Comparison of ENCODE assay signal across 8 cellular contexts in the genomic region with DNA sequence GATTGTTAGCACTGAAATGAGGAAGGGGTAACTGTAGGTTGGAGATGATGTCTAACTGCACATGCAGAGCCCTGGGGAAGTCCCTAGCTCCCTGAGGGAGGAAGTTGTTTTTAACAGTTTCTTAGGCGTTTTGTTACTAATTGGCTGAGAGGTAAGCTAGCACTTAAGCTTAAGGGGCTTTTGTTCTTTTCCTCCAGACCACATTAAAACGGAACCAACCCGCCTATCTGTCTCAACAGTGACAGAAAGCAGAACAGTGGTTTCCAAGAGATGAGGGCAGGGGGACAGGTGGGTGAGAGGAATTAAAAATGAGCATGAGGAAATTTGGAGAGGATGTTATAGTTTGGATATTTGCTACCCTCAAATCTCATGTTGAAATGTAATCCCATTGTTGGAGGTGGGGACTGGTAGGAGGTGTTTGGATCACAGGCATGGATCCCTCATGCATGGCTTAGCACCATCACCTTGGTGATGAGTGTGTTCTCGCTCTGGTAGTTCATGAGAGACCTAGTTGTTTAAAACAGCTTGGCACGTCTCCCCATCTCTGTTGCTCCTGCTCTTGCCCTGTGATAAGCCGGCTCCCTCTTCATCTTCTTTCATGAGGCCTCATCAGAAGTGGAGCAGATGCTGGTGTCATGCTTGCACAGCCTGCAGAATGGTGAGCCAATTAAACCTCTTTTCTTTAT.
DNase-seq lines count a peak whose midpoint lies in the region; ATAC-seq and TF ChIP-seq lines count a peak whose summit lies in the region.

No MANE protein-coding gene starts in this region.

- no peaks in the 10 kb centered on the region for H3K27me3 Mint-ChIP-seq in activated T-cell treated with anti-CD3 and anti-CD28 coated beads, Interleukin-2, amount 50 U/mL, for 24 hours
- no peaks in the 10 kb centered on the region for H3K27me3 Mint-ChIP-seq in nephron progenitor cell (ENCODE audit: low read depth, poor library complexity)

- H3K4me1 Mint-ChIP-seq in activated T-cell treated with anti-CD3 and anti-CD28 coated beads, Interleukin-2, amount 50 U/mL, for 24 hours (ENCODE audit: low read depth), result peaks cover 60% of the 10 kb centered on the region
- H3K4me1 Mint-ChIP-seq in nephron progenitor cell, result peaks cover 26% of the 10 kb centered on the region

- peak; percentile 6 for DNase-seq in activated CD4-positive, CD25-positive, alpha-beta regulatory T cell treated with anti-CD3 and anti-CD28 coated beads, Interleukin-2, amount 50 U/mL, for 16 hours (ENCODE audit: low read depth, low spot score)
- DNase-seq in activated CD4-positive, CD25-positive, alpha-beta regulatory T cell treated with anti-CD3 and anti-CD28 coated beads, Interleukin-2, amount 50 U/mL, for 72 hours, result no peak
- DNase-seq in NCI-H524 treated with DMSO at 0.1 percent for 48 hours (lab: John Stamatoyannopoulos, UW) (peak; percentile 87), nephron progenitor cell (no peak), HCEC 1CT (no peak), EL (no peak)
- DNase-seq in activated T-cell treated with anti-CD3 and anti-CD28 coated beads, Interleukin-2, amount 50 U/mL, for 24 hours, result peak; percentile 46

- peak; percentile 86 for ATAC-seq in HG03060 (IDR thresholded peaks at IDR 0.05; ENCODE audit: low read depth, unreplicated experiment)

- peak overlapping the region; percentile 96 for H3K27ac Mint-ChIP-seq in activated T-cell treated with anti-CD3 and anti-CD28 coated beads, Interleukin-2, amount 50 U/mL, for 24 hours
- peak overlapping the region; percentile 51 for H3K27ac Mint-ChIP-seq in nephron progenitor cell

- H3K36me3 Mint-ChIP-seq in activated T-cell treated with anti-CD3 and anti-CD28 coated beads, Interleukin-2, amount 50 U/mL, for 24 hours (ENCODE audit: low read depth), result peaks cover 4% of the 10 kb centered on the region
- no peaks in the 10 kb centered on the region for H3K36me3 Mint-ChIP-seq in nephron progenitor cell (ENCODE audit: low read depth)

- TF ChIP-seq CTCF in nephron progenitor cell (IDR thresholded peaks at IDR 0.05), result no peak

- H3K9me3 Mint-ChIP-seq in activated T-cell treated with anti-CD3 and anti-CD28 coated beads, Interleukin-2, amount 50 U/mL, for 24 hours, result no peaks in the 10 kb centered on the region
- H3K9me3 Mint-ChIP-seq in nephron progenitor cell, result no peaks in the 10 kb centered on the region

- H3K4me3 Mint-ChIP-seq in activated T-cell treated with anti-CD3 and anti-CD28 coated beads, Interleukin-2, amount 50 U/mL, for 24 hours, result peak overlapping the region; percentile 69
- H3K4me3 Mint-ChIP-seq in nephron progenitor cell, result peak overlapping the region; percentile 7

Comparison
In these comparisons a context has a peak if more than half of its experiments do, and no peak if none do; other contexts are left out.
1. DNase-seq: peak in activated CD4-positive, CD25-positive, alpha-beta regulatory T cell treated with anti-CD3 and anti-CD28 coated beads, Interleukin-2, amount 50 U/mL, for 16 hours (single experiment), NCI-H524 treated with DMSO at 0.1 percent for 48 hours (single experiment) and activated T-cell treated with anti-CD3 and anti-CD28 coated beads, Interleukin-2, amount 50 U/mL, for 24 hours (single experiment); none in activated CD4-positive, CD25-positive, alpha-beta regulatory T cell treated with anti-CD3 and anti-CD28 coated beads, Interleukin-2, amount 50 U/mL, for 72 hours (single experiment), nephron progenitor cell (single experiment), HCEC 1CT (single experiment) and EL (single experiment).